In genomic region chr10:13700461-13701144, GRCh38 we compare ENCODE assay signal across 13 cellular contexts.
"Had no signal": no experiment of that assay in that cellular context is flagged by ENCODE, and none has a peak within 500 bp of the region (broad histone marks: within the 10 kb centered on the region; RNA-seq: fewer than 3 reads in every experiment).

No MANE protein-coding gene starts in this region.

- H3K9me3 Mint-ChIP-seq: activated naive CD4-positive, alpha-beta T cell treated with anti-CD3 and anti-CD28 coated beads, Interleukin-2, amount 10 ng/mL, durations not matched to agents 7 days and 5 days; naive thymus-derived CD8-positive, alpha-beta T cell; stimulated activated naive B cell treated with anti-CD40 and anti-IgM and Interleukin-4, amounts not matched to agents 10 μg/mL and 1 μg/mL and 100 μg/mL, for 72 hours had no signal

- DNase-seq: activated naive CD4-positive, alpha-beta T cell treated with anti-CD3 and anti-CD28 coated beads, Interleukin-2, amount 10 ng/mL, durations not matched to agents 7 days and 5 days; activated T-cell treated with anti-CD3 and anti-CD28 coated beads, Interleukin-2, amount 50 U/mL, for 1 hour; hippocampal formation; kidney; left lung; mucosa of descending colon; naive thymus-derived CD8-positive, alpha-beta T cell; nucleus accumbens; stimulated activated CD4-positive, alpha-beta T cell treated with anti-CD3 and anti-CD28 coated beads, Interleukin-15, amount 100 ng/mL, for 24 hours; stimulated activated CD4-positive, alpha-beta T cell treated with anti-CD3 and anti-CD28 coated beads, Interleukin-4, amount 100 ng/mL, for 1 hour; stimulated activated naive B cell treated with anti-CD40 and anti-IgM and Interleukin-4, amounts not matched to agents 10 μg/mL and 1 μg/mL and 100 μg/mL, for 72 hours; T-helper 9 cell; trophoblast cell had no signal

- H3K27ac Mint-ChIP-seq: activated naive CD4-positive, alpha-beta T cell treated with anti-CD3 and anti-CD28 coated beads, Interleukin-2, amount 10 ng/mL, durations not matched to agents 7 days and 5 days; naive thymus-derived CD8-positive, alpha-beta T cell; stimulated activated naive B cell treated with anti-CD40 and anti-IgM and Interleukin-4, amounts not matched to agents 10 μg/mL and 1 μg/mL and 100 μg/mL, for 72 hours had no signal

- H3K36me3 Mint-ChIP-seq: activated naive CD4-positive, alpha-beta T cell treated with anti-CD3 and anti-CD28 coated beads, Interleukin-2, amount 10 ng/mL, durations not matched to agents 7 days and 5 days; naive thymus-derived CD8-positive, alpha-beta T cell; stimulated activated naive B cell treated with anti-CD40 and anti-IgM and Interleukin-4, amounts not matched to agents 10 μg/mL and 1 μg/mL and 100 μg/mL, for 72 hours had no signal

- H3K4me3 Mint-ChIP-seq: activated naive CD4-positive, alpha-beta T cell treated with anti-CD3 and anti-CD28 coated beads, Interleukin-2, amount 10 ng/mL, durations not matched to agents 7 days and 5 days; naive thymus-derived CD8-positive, alpha-beta T cell; stimulated activated naive B cell treated with anti-CD40 and anti-IgM and Interleukin-4, amounts not matched to agents 10 μg/mL and 1 μg/mL and 100 μg/mL, for 72 hours had no signal

- H3K4me1 Mint-ChIP-seq: activated naive CD4-positive, alpha-beta T cell treated with anti-CD3 and anti-CD28 coated beads, Interleukin-2, amount 10 ng/mL, durations not matched to agents 7 days and 5 days had no signal
